13 cellular contexts compared by ENCODE assay signal in the genomic region with DNA sequence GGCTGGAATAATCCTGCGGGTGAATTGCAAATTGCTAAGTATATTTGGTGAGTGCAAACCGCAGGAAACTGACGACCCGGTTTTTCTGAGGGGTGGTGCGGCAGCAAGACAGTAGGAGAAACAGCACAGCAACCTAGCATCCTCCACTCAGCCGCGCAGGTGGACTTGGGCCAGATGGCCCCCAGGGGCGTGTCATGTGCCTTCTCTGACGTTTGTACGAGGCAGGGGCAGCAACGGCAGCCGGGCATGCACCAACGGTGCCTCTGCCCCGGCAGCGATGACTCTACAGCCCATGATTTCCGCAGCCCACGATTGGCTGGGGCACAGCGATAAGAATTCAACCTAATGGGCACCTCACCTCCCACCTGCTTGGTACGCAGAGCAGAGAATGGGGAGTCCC. TPM values are rescaled to one million over a fixed set of nuclear protein-coding genes. Genes with fewer than 3 reads are reported as not detected.
DNase-seq lines count a peak whose midpoint lies in the region; ATAC-seq, FAIRE-seq and TF ChIP-seq lines count a peak whose summit lies in the region.
"Had no signal": no experiment of that assay in that cellular context is flagged by ENCODE, and none has a peak within 500 bp of the region (broad histone marks: within the 10 kb centered on the region; RNA-seq: fewer than 3 reads in every experiment).

No MANE protein-coding gene starts in this region.

- peaks cover 0 to 17% (median 0%) of the 10 kb centered on the region in 45 donors for H3K27me3 ChIP-seq in dorsolateral prefrontal cortex

- no peak for ATAC-seq in Right ventricle myocardium superior (ENCODE audit: poor library complexity)

- TF ChIP-seq CTCF in dorsolateral prefrontal cortex (IDR thresholded peaks at IDR 0.05 in 54 of 56, conservative IDR thresholded peaks at IDR 0.05 in 2 of 56; ENCODE audit: low read depth in 1 of 56, partially characterized antibody in 56 of 56), result no peak

- H3K36me3 ChIP-seq in urinary bladder (ENCODE audit: insufficient read depth), result no peaks in the 10 kb centered on the region

- no peaks in the 10 kb centered on the region for H3K4me1 ChIP-seq in urinary bladder (ENCODE audit: insufficient read depth)

- DNase-seq in Right ventricle myocardium superior (peak; percentile 41), cardiac septum (ENCODE audit: low spot score) (no peak), NOMO-1 (lab: John Stamatoyannopoulos, UW; ENCODE audit: unreplicated experiment in 2 of 2) (peak; percentile 22 to 64), dorsolateral prefrontal cortex (peak in 2 of 10 donors; percentile 71 to 78), HTR-8/SVneo (ENCODE audit: insufficient read length, low spot score) (no peak), NCI-H1417 (lab: John Stamatoyannopoulos, UW) (no peak), DMS 273 (lab: John Stamatoyannopoulos, UW; ENCODE audit: unreplicated experiment) (no peak)

- WGBS in urinary bladder, result 49% methylated on average over 19 of the region's 19 CpGs

- peak overlapping the region in 4 of 59 donors; percentile 18 to 88 (median 50) for H3K27ac ChIP-seq in dorsolateral prefrontal cortex
- H3K27ac ChIP-seq in urinary bladder (ENCODE audit: low read depth), result no peak overlapping the region
- H3K27ac ChIP-seq: C4-2B had no signal

- FAIRE-seq in HTR-8/SVneo (lab: Jason Lieb, UNC), result no peak
- FAIRE-seq: islet of Langerhans had no signal

- H3K4me3 ChIP-seq in dorsolateral prefrontal cortex (peak overlapping the region in 35 of 59 donors; percentile 1 to 74 (median 30)), urinary bladder (ENCODE audit: low read depth, low read length) (peak overlapping the region; percentile 18)

- intact Hi-C loops in Right ventricle myocardium superior (cut with DNase I) (no loop called here), cardiac septum (cut with DNase I) (no loop called here), dorsolateral prefrontal cortex (cut with DNase I) (loop anchor here in 1 of 2 donors (2.0 to 10.0 kb wide), 2 partner anchors 68 to 192 kb away; a partner anchor contains a TSS)

RNA-seq across cellular contexts. Expression of a gene that starts 11.1 kb away (rescaled TPM):
- not detected for total RNA-seq in Right ventricle myocardium superior
- total RNA-seq in cardiac septum, result not detected
- 1 to 10 TPM in 3 of 120 experiments, under 1 TPM in 5, not detected in 112; 0.53 to 2.2 (median 0.75) TPM for total RNA-seq in dorsolateral prefrontal cortex
- not detected for total RNA-seq in urinary bladder
- not detected for polyA plus RNA-seq in urinary bladder
- total RNA-seq: dermis microvascular lymphatic vessel endothelial cell, OCI-LY7 had no signal

RNA-seq across cellular contexts. Expression of a gene that starts 28.0 kb away (rescaled TPM):
- 7.8 TPM for total RNA-seq in Right ventricle myocardium superior
- total RNA-seq in cardiac septum, result 0.30 TPM
- 1 to 10 TPM in 12 of 120 experiments, under 1 TPM in 24, not detected in 84; 0.24 to 3.3 (median 0.67) TPM for total RNA-seq in dorsolateral prefrontal cortex
- total RNA-seq in urinary bladder, result 1.5 TPM
- polyA plus RNA-seq in urinary bladder, result 1.6 TPM
- total RNA-seq: dermis microvascular lymphatic vessel endothelial cell, OCI-LY7 had no signal

RNA-seq across cellular contexts. Expression of a gene that starts 55.7 kb away (rescaled TPM):
- total RNA-seq in Right ventricle myocardium superior (not detected), cardiac septum (not detected), dorsolateral prefrontal cortex (under 1 TPM in 1 of 120 experiments, not detected in 119; 0.56 TPM), urinary bladder (not detected)
- not detected for polyA plus RNA-seq in urinary bladder
- total RNA-seq: dermis microvascular lymphatic vessel endothelial cell, OCI-LY7, temporal lobe had no signal

Comparison
In these comparisons a context has a peak if more than half of its experiments do, and no peak if none do; other contexts are left out.
1. DNase-seq: peak in Right ventricle myocardium superior (single experiment) and NOMO-1 (2 of 2); none in cardiac septum (single experiment), HTR-8/SVneo (single experiment), NCI-H1417 (0 of 3) and DMS 273 (single experiment).